In the genomic region with DNA sequence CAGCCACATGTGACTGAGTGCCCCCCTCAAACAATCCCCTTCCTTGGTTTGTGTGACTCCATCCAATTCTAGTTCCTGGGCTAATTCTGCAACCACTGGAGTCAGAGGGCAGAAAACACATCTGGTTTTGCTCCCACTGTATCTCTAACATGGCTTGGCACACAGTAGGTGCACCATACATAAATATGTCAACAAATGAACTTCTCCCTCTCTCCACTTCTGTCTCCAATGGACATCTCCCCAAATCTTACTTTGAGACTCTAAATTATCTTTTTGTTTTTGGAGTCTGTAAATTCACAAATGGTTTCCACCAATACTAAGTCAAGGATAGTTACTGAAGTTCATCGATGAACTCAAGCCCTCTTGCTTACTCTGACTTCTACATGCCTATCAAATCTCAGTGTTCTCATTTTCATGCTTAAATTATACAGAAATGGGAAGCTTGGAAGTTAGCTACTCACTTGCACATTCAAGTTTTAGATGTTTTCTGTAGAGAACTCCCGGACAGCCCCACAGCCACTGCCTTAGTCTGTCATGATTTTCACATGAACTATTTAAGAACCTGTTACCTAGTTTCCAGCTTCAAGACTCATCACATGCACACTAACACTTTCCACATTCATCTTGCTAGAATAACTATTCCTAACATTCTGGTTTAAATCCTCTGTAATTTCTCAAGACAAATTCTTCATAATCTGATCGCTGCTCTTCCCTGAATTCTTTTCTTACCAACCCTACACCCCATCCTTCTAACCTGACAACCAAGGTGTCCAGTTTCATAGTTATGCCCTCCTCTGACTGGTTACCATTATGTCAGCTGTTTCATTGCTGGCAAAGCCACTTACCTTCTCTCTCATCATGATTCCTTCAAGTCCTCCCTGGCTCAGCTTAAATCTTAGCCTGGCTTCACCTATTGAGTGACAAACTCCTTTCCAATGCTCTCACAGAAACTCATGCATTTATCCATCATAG, we compare ENCODE assay signal across 1 cellular context.
TF ChIP-seq lines count a peak whose summit lies in the region.

No MANE protein-coding gene starts in this region.

TF ChIP-seq in GM23338, 12 proteins besides CTCF, POLR2A, EP300 and RAD21 (continued from another document):
- TF ChIP-seq, protein P1, sequence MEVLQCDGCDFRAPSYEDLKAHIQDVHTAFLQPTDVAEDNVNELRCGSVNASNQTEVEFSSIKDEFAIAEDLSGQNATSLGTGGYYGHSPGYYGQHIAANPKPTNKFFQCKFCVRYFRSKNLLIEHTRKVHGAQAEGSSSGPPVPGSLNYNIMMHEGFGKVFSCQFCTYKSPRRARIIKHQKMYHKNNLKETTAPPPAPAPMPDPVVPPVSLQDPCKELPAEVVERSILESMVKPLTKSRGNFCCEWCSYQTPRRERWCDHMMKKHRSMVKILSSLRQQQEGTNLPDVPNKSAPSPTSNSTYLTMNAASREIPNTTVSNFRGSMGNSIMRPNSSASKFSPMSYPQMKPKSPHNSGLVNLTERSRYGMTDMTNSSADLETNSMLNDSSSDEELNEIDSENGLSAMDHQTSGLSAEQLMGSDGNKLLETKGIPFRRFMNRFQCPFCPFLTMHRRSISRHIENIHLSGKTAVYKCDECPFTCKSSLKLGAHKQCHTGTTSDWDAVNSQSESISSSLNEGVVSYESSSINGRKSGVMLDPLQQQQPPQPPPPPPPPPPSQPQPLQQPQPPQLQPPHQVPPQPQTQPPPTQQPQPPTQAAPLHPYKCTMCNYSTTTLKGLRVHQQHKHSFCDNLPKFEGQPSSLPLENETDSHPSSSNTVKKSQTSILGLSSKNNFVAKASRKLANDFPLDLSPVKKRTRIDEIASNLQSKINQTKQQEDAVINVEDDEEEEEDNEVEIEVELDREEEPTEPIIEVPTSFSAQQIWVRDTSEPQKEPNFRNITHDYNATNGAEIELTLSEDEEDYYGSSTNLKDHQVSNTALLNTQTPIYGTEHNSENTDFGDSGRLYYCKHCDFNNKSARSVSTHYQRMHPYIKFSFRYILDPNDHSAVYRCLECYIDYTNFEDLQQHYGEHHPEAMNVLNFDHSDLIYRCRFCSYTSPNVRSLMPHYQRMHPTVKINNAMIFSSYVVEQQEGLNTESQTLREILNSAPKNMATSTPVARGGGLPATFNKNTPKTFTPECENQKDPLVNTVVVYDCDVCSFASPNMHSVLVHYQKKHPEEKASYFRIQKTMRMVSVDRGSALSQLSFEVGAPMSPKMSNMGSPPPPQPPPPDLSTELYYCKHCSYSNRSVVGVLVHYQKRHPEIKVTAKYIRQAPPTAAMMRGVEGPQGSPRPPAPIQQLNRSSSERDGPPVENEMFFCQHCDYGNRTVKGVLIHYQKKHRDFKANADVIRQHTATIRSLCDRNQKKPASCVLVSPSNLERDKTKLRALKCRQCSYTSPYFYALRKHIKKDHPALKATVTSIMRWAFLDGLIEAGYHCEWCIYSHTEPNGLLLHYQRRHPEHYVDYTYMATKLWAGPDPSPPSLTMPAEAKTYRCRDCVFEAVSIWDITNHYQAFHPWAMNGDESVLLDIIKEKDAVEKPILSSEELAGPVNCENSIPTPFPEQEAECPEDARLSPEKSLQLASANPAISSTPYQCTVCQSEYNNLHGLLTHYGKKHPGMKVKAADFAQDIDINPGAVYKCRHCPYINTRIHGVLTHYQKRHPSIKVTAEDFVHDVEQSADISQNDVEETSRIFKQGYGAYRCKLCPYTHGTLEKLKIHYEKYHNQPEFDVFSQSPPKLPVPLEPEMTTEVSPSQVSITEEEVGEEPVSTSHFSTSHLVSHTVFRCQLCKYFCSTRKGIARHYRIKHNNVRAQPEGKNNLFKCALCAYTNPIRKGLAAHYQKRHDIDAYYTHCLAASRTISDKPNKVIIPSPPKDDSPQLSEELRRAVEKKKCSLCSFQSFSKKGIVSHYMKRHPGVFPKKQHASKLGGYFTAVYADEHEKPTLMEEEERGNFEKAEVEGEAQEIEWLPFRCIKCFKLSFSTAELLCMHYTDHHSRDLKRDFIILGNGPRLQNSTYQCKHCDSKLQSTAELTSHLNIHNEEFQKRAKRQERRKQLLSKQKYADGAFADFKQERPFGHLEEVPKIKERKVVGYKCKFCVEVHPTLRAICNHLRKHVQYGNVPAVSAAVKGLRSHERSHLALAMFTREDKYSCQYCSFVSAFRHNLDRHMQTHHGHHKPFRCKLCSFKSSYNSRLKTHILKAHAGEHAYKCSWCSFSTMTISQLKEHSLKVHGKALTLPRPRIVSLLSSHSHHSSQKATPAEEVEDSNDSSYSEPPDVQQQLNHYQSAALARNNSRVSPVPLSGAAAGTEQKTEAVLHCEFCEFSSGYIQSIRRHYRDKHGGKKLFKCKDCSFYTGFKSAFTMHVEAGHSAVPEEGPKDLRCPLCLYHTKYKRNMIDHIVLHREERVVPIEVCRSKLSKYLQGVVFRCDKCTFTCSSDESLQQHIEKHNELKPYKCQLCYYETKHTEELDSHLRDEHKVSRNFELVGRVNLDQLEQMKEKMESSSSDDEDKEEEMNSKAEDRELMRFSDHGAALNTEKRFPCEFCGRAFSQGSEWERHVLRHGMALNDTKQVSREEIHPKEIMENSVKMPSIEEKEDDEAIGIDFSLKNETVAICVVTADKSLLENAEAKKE (CRISPR knock-in tag; IDR thresholded peaks at IDR 0.05) = no peak
- TF ChIP-seq JUNB (IDR thresholded peaks at IDR 0.05; ENCODE audit: unreplicated experiment) = no peak
- TF ChIP-seq, protein P2, sequence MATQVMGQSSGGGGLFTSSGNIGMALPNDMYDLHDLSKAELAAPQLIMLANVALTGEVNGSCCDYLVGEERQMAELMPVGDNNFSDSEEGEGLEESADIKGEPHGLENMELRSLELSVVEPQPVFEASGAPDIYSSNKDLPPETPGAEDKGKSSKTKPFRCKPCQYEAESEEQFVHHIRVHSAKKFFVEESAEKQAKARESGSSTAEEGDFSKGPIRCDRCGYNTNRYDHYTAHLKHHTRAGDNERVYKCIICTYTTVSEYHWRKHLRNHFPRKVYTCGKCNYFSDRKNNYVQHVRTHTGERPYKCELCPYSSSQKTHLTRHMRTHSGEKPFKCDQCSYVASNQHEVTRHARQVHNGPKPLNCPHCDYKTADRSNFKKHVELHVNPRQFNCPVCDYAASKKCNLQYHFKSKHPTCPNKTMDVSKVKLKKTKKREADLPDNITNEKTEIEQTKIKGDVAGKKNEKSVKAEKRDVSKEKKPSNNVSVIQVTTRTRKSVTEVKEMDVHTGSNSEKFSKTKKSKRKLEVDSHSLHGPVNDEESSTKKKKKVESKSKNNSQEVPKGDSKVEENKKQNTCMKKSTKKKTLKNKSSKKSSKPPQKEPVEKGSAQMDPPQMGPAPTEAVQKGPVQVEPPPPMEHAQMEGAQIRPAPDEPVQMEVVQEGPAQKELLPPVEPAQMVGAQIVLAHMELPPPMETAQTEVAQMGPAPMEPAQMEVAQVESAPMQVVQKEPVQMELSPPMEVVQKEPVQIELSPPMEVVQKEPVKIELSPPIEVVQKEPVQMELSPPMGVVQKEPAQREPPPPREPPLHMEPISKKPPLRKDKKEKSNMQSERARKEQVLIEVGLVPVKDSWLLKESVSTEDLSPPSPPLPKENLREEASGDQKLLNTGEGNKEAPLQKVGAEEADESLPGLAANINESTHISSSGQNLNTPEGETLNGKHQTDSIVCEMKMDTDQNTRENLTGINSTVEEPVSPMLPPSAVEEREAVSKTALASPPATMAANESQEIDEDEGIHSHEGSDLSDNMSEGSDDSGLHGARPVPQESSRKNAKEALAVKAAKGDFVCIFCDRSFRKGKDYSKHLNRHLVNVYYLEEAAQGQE (IDR thresholded peaks at IDR 0.05; ENCODE audit: unreplicated experiment) = no peak
- no peak for TF ChIP-seq EZH2phosphoT487 (IDR thresholded peaks at IDR 0.05; ENCODE audit: unreplicated experiment)
- TF ChIP-seq, protein P3, sequence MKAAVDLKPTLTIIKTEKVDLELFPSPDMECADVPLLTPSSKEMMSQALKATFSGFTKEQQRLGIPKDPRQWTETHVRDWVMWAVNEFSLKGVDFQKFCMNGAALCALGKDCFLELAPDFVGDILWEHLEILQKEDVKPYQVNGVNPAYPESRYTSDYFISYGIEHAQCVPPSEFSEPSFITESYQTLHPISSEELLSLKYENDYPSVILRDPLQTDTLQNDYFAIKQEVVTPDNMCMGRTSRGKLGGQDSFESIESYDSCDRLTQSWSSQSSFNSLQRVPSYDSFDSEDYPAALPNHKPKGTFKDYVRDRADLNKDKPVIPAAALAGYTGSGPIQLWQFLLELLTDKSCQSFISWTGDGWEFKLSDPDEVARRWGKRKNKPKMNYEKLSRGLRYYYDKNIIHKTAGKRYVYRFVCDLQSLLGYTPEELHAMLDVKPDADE (IDR thresholded peaks at IDR 0.05) = no peak
- no peak for TF ChIP-seq NANOG (IDR thresholded peaks at IDR 0.05; ENCODE audit: borderline replicate concordance)
- TF ChIP-seq CREB1 (CRISPR knock-in tag; IDR thresholded peaks at IDR 0.05; ENCODE audit: low read depth) = no peak
- no peak for TF ChIP-seq ZNF114 (CRISPR knock-in tag; IDR thresholded peaks at IDR 0.05)
- no peak for TF ChIP-seq POLR2AphosphoS5 (IDR thresholded peaks at IDR 0.05; ENCODE audit: low read depth)
- no peak for TF ChIP-seq STAT1 (IDR thresholded peaks at IDR 0.05; ENCODE audit: unreplicated experiment)
- TF ChIP-seq ZNF331 (CRISPR knock-in tag; IDR thresholded peaks at IDR 0.05; ENCODE audit: low read depth) = no peak
TF ChIP-seq in GM23338: peak in this region for 0.
